In genomic region chr12:17371491-17372290, GRCh38 we compare ENCODE assay signal across 23 cellular contexts.
A peak's percentile ranks its signal among the peaks of the same experiment; 100 is the strongest.
DNase-seq lines count a peak whose midpoint lies in the region; ATAC-seq and TF ChIP-seq lines count a peak whose summit lies in the region.
"Had no signal": no experiment of that assay in that cellular context is flagged by ENCODE, and none has a peak within 500 bp of the region (broad histone marks: within the 10 kb centered on the region; RNA-seq: fewer than 3 reads in every experiment).

No MANE protein-coding gene starts in this region.

- H2AFZ ChIP-seq in neural progenitor cell (replicated peaks) = peak overlapping the region; percentile 11

- intact Hi-C loops in A673 (cut with micrococcal nuclease; ENCODE audit: unreplicated experiment) = loop anchor here (1.0 to 10.0 kb wide), 10 partner anchors 156 to 1207 kb away; no protein-coding TSS in a partner anchor

- CTCF ChIA-PET in A673 (lab: Charles Lee) = interaction anchor here (1.2 to 2.1 kb wide), 3 partner anchors 204 to 645 kb away, joined by 3 to 7 read pairs (median 6); no protein-coding TSS in a partner anchor

- no peaks in the 10 kb centered on the region for H3K4me1 Mint-ChIP-seq in neural progenitor cell
- H3K4me1 Mint-ChIP-seq: CD14-positive monocyte; CD4-positive, alpha-beta memory T cell; CD4-positive, CD25-positive, alpha-beta regulatory T cell; CD8-positive, alpha-beta memory T cell had no signal

- peaks cover 23% of the 10 kb centered on the region for H3K9me3 ChIP-seq in A673 (ENCODE audit: low read depth, low read length, poor library complexity, severe bottlenecking)
- no peaks in the 10 kb centered on the region for H3K9me3 ChIP-seq in neural progenitor cell (ENCODE audit: low read depth)
- H3K9me3 ChIP-seq: BE2C, BLaER1 had no signal

- H3K27ac ChIP-seq in A673 (ENCODE audit: low read depth, low read length, poor library complexity, severe bottlenecking) (peak overlapping the region; percentile 100), neural progenitor cell (no peak overlapping the region)
- H3K27ac ChIP-seq: BLaER1 had no signal

- TF ChIP-seq CTCF in A673 (conservative IDR thresholded peaks at IDR 0.05; ENCODE audit: low read depth, low read length) (no peak), neural progenitor cell (IDR thresholded peaks at IDR 0.05) (no peak)

- H3K4me1 ChIP-seq in A673 (ENCODE audit: insufficient read depth, low read length, poor library complexity, severe bottlenecking) (peaks cover 44% of the 10 kb centered on the region), neural progenitor cell (no peaks in the 10 kb centered on the region)
- H3K4me1 ChIP-seq: BE2C had no signal

- H3K79me2 ChIP-seq in neural progenitor cell (ENCODE audit: low read depth) = no peaks in the 10 kb centered on the region

- POLR2A ChIA-PET in A673 (lab: Charles Lee; ENCODE audit: low non-redundant PET) = interaction anchor here (0.6 to 1.0 kb wide), 4 partner anchors 219 to 1259 kb away, joined by 3 to 8 read pairs (median 4); no protein-coding TSS in a partner anchor

- H3K9me3 Mint-ChIP-seq in neural progenitor cell = no peaks in the 10 kb centered on the region

- H3K27me3 ChIP-seq in A673 (replicated peaks; ENCODE audit: insufficient read depth, low read depth, low read length, poor library complexity) (no peaks in the 10 kb centered on the region), neural progenitor cell (no peaks in the 10 kb centered on the region)
- H3K27me3 ChIP-seq: BE2C, BLaER1 had no signal

- no peak overlapping the region for H3K4me3 Mint-ChIP-seq in neural progenitor cell
- H3K4me3 Mint-ChIP-seq: CD14-positive monocyte; CD4-positive, alpha-beta memory T cell; CD4-positive, CD25-positive, alpha-beta regulatory T cell; CD8-positive, alpha-beta memory T cell had no signal

- no peaks in the 10 kb centered on the region for H4K20me1 ChIP-seq in neural progenitor cell (ENCODE audit: low read depth)
- H4K20me1 ChIP-seq: BLaER1 had no signal

- no peaks in the 10 kb centered on the region for H3K27me3 Mint-ChIP-seq in neural progenitor cell (ENCODE audit: insufficient read depth, low read depth)
- H3K27me3 Mint-ChIP-seq: CD4-positive, alpha-beta memory T cell; CD4-positive, CD25-positive, alpha-beta regulatory T cell had no signal

- H3F3A ChIP-seq in neural progenitor cell (ENCODE audit: low read depth) = no peaks in the 10 kb centered on the region

- H3K4me3 ChIP-seq in A673 (ENCODE audit: low read depth, low read length, poor library complexity, severe bottlenecking) = no peak overlapping the region
- H3K4me3 ChIP-seq in neural progenitor cell = no peak overlapping the region
- H3K4me3 ChIP-seq: BLaER1, GM12878 had no signal

- ATAC-seq in HG03280 (IDR thresholded peaks at IDR 0.05; ENCODE audit: unreplicated experiment) (no peak), HG03095 (IDR thresholded peaks at IDR 0.05; ENCODE audit: unreplicated experiment) (no peak)
- ATAC-seq: GM12878 had no signal

- no peak overlapping the region for H3K9ac ChIP-seq in neural progenitor cell
- H3K9ac ChIP-seq: BLaER1 had no signal

- BruUV-seq in A673 (replicated peaks; lab: Mats Ljungman, UMichigan) = no TSS peak

- H3K4me2 ChIP-seq in neural progenitor cell = no peak overlapping the region
- H3K4me2 ChIP-seq: BLaER1 had no signal

- DNase-seq in A673 (ENCODE audit: low spot score) = peak; percentile 99
- peak; percentile 9 for DNase-seq in Ammon's horn (ENCODE audit: low spot score)
- peak; percentile 58 for DNase-seq in SK-N-DZ (ENCODE audit: low spot score)
- DNase-seq in neural progenitor cell (ENCODE audit: low spot score) = no peak
- DNase-seq in erythroblast (lab: John Stamatoyannopoulos, UW) = no peak
- DNase-seq: 8988T; AML-193; BE2C; C1 segment of cervical spinal cord; CD4-positive, alpha-beta memory T cell; CD4-positive, CD25-positive, alpha-beta regulatory T cell; CD8-positive, alpha-beta memory T cell; DMS 273 treated with DMSO at 0.1 percent for 48 hours; DMS153; DMS53; DND-41; EL; GDM1 had no signal

- H3K36me3 Mint-ChIP-seq in neural progenitor cell = no peaks in the 10 kb centered on the region
- H3K36me3 Mint-ChIP-seq: CD14-positive monocyte; CD4-positive, alpha-beta memory T cell; CD4-positive, CD25-positive, alpha-beta regulatory T cell; CD8-positive, alpha-beta memory T cell had no signal

- no peak for TF ChIP-seq POLR2A in erythroblast (IDR thresholded peaks at IDR 0.05; ENCODE audit: low read length)

- H3K36me3 ChIP-seq in A673 (ENCODE audit: insufficient read depth, low read length, poor library complexity, severe bottlenecking) = peaks cover 23% of the 10 kb centered on the region
- H3K36me3 ChIP-seq in neural progenitor cell = no peaks in the 10 kb centered on the region
- H3K36me3 ChIP-seq: BE2C, BLaER1 had no signal

- no peak overlapping the region for H3K27ac Mint-ChIP-seq in neural progenitor cell
- H3K27ac Mint-ChIP-seq: CD14-positive monocyte; CD4-positive, alpha-beta memory T cell; CD4-positive, CD25-positive, alpha-beta regulatory T cell; CD8-positive, alpha-beta memory T cell had no signal

Comparison
In these comparisons a context has a peak if more than half of its experiments do, and no peak if none do; other contexts are left out.
1. DNase-seq: peak in A673 (single experiment), Ammon's horn (single experiment) and SK-N-DZ (single experiment); none in neural progenitor cell (single experiment) and erythroblast (0 of 2).